Comparison of ENCODE assay signal across 1 cellular context in genomic region chr19:35870798-35871197, GRCh38.
TF ChIP-seq lines count a peak whose summit lies in the region.

No MANE protein-coding gene starts in this region.

TF ChIP-seq in HCT116, 20 proteins besides CTCF, POLR2A, EP300 and RAD21 (continued from another document):
- TF ChIP-seq REST (IDR thresholded peaks at IDR 0.05; ENCODE audit: low read depth) (no peak), FOSL1 (IDR thresholded peaks at IDR 0.05; ENCODE audit: low read depth) (no peak), ZBTB33 (IDR thresholded peaks at IDR 0.05; ENCODE audit: extremely low read depth, insufficient replicate concordance, low read length) (no peak)
TF ChIP-seq in HCT116: peak in this region for 0.
